ENCODE assay signal across 8 cellular contexts in genomic region chr1:108560143-108560429, GRCh38. TPM values are rescaled to one million over a fixed set of nuclear protein-coding genes. Genes with fewer than 3 reads are reported as not detected.
DNase-seq lines count a peak whose midpoint lies in the region; ATAC-seq and TF ChIP-seq lines count a peak whose summit lies in the region.

No MANE protein-coding gene starts in this region.

- H3K27ac ChIP-seq in CD4-positive, alpha-beta memory T cell (ENCODE audit: low read depth, low read length): peak overlapping the region; percentile 65
- H3K27ac ChIP-seq in muscle layer of colon (ENCODE audit: low read depth, low read length): peak overlapping the region; percentile 56

- ATAC-seq in GM21529 (IDR thresholded peaks at IDR 0.05; ENCODE audit: unreplicated experiment) (peak; percentile 27), HG03378 (IDR thresholded peaks at IDR 0.05; ENCODE audit: unreplicated experiment) (no peak)

- H3K27me3 ChIP-seq in CD4-positive, alpha-beta memory T cell (ENCODE audit: insufficient read depth, low read length): no peaks in the 10 kb centered on the region
- no peaks in the 10 kb centered on the region for H3K27me3 ChIP-seq in muscle layer of colon (ENCODE audit: control insufficient read depth in 1 of 2, insufficient read depth in 2 of 2, low read length in 2 of 2)

- H3K4me3 ChIP-seq in CD4-positive, alpha-beta memory T cell (ENCODE audit: low read length in 2 of 2): peak overlapping the region; percentile 15 to 59
- H3K4me3 ChIP-seq in Jurkat, Clone E6-1 (ENCODE audit: low read length): peak overlapping the region; percentile 76
- H3K4me3 ChIP-seq in choroid plexus epithelial cell (ENCODE audit: low read depth, low read length) (peak overlapping the region; percentile 72), muscle layer of colon (ENCODE audit: low read depth in 1 of 2, low read length in 2 of 2) (peak overlapping the region; percentile 68 to 80)

- no peaks in the 10 kb centered on the region for H3K36me3 ChIP-seq in CD4-positive, alpha-beta memory T cell (ENCODE audit: insufficient read depth, low read length)
- no peaks in the 10 kb centered on the region for H3K36me3 ChIP-seq in muscle layer of colon (ENCODE audit: insufficient read depth, low read length)

- H3K4me1 Mint-ChIP-seq in CD4-positive, alpha-beta memory T cell: peaks cover 25 to 45% (median 29%) of the 10 kb centered on the region in 4 donors

- peak overlapping the region; percentile 91 to 98 (median 96) for H3K4me3 Mint-ChIP-seq in CD4-positive, alpha-beta memory T cell

- peak overlapping the region; percentile 90 to 97 (median 95) for H3K27ac Mint-ChIP-seq in CD4-positive, alpha-beta memory T cell

- no peaks in the 10 kb centered on the region for H3K27me3 Mint-ChIP-seq in CD4-positive, alpha-beta memory T cell

- DNase-seq in CD4-positive, alpha-beta memory T cell: no peak
- DNase-seq in Jurkat, Clone E6-1 (ENCODE audit: low read depth, low spot score): no peak
- no peak for DNase-seq in choroid plexus epithelial cell (ENCODE audit: low read depth)
- DNase-seq in GM10248 (ENCODE audit: extremely low spot score): no peak
- no peak for DNase-seq in globus pallidus (ENCODE audit: low spot score)

- no peaks in the 10 kb centered on the region for H3K9me3 Mint-ChIP-seq in CD4-positive, alpha-beta memory T cell

- H3K4me1 ChIP-seq in CD4-positive, alpha-beta memory T cell (ENCODE audit: insufficient read depth, low read length): peaks cover 50% of the 10 kb centered on the region
- peaks cover 16% of the 10 kb centered on the region for H3K4me1 ChIP-seq in muscle layer of colon (ENCODE audit: insufficient read depth, low read length)

- H3K9me3 ChIP-seq in CD4-positive, alpha-beta memory T cell (ENCODE audit: control insufficient read depth in 1 of 2, low read length in 2 of 2): no peaks in the 10 kb centered on the region
- H3K9me3 ChIP-seq in muscle layer of colon (ENCODE audit: low read length): no peaks in the 10 kb centered on the region

- CTCF ChIA-PET in CD4-positive, alpha-beta memory T cell (lab: Charles Lee; ENCODE audit: partially characterized antibody): interaction anchor here (0.7 to 9.2 kb wide), 27 partner anchors 8 to 435 kb away, joined by 3 to 225 read pairs (median 5); partner anchors contain the start of genes HENMT1 and PRPF38B
- CTCF ChIA-PET in GM10248 (lab: Yijun Ruan, JAX): interaction anchor here (0.7 to 8.4 kb wide), 23 partner anchors 8 to 778 kb away, joined by 3 to 179 read pairs (median 12); partner anchors contain the start of gene PRPF38B

- intact Hi-C loops in CD4-positive, alpha-beta memory T cell (cut with micrococcal nuclease): loop anchor here (1.0 to 10.0 kb wide), 6 partner anchors 132 to 777 kb away; partner anchors contain the start of genes ELAPOR1 and PRPF38B

- H3K36me3 Mint-ChIP-seq in CD4-positive, alpha-beta memory T cell: peaks cover 0 to 4% of the 10 kb centered on the region in 2 donors

- no peak overlapping the region for H3K9ac ChIP-seq in muscle layer of colon (ENCODE audit: low read length)

- POLR2A ChIA-PET in CD4-positive, alpha-beta memory T cell (lab: Charles Lee; ENCODE audit: partially characterized antibody): interaction anchor here (0.6 to 7.0 kb wide), 22 partner anchors 8 to 654 kb away, joined by 3 to 162 read pairs (median 5); partner anchors contain the start of genes GPSM2, HENMT1, PRPF38B and SLC25A24
- POLR2A ChIA-PET in GM10248 (lab: Yijun Ruan, JAX): interaction anchor here (1.1 kb wide), 1 partner anchor 9 kb away, joined by 3 read pairs; no protein-coding TSS in a partner anchor

- no peak for TF ChIP-seq CTCF in choroid plexus epithelial cell (conservative IDR thresholded peaks at IDR 0.05; ENCODE audit: low read depth, low read length)
- TF ChIP-seq CTCF in GM10248 (IDR thresholded peaks at IDR 0.05; ENCODE audit: control extremely low read depth, extremely low read depth, low read depth, missing control alignments): no peak

RNA-seq across cellular contexts. Expression of gene EEIG2, which starts 0.2 kb away (rescaled TPM):
- total RNA-seq in CD4-positive, alpha-beta memory T cell: 10 to 100 TPM in 1 of 2 experiments, 1 to 10 TPM in 1; 9.2 to 10.7 TPM
- 1 to 10 TPM in 1 of 2 donors, under 1 TPM in 1; 0.33 to 1.3 TPM for polyA plus RNA-seq in CD4-positive, alpha-beta memory T cell
- polyA plus RNA-seq in Jurkat, Clone E6-1 (2012; ENCODE audit: insufficient read depth, insufficient read length): 11.3 TPM
